ENCODE assay signal across 12 cellular contexts in the genomic region with DNA sequence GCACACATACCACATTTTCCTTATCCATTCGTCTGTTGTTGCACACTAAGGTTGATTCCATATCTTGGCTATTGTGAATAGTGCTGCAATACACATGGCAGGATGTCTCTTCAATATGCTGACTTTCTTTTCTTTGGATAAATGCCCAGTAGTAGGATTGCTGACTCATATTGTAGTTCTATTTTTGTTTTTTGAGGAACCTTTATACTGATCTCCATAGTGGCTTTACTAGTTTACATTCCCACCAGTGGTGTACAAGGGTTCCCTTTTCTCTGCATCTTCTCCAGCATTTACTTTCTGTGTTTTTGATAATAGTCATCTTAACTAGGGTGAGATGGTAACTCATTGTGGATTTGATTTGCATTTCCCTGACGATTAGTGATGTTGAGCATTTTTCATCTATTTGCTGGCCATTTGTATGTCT.
DNase-seq lines count a peak whose midpoint lies in the region; ATAC-seq, FAIRE-seq and TF ChIP-seq lines count a peak whose summit lies in the region.
"Had no signal": no experiment of that assay in that cellular context is flagged by ENCODE, and none has a peak within 500 bp of the region (broad histone marks: within the 10 kb centered on the region; RNA-seq: fewer than 3 reads in every experiment).

No MANE protein-coding gene starts in this region.

- peaks cover 19% of the 10 kb centered on the region for H3K4me1 Mint-ChIP-seq in activated T-helper 1 cell treated with anti-CD3 and anti-CD28 coated beads, Interleukin-12 subunit alpha, Interleukin-12 subunit beta, Interleukin-2, Interleukin-4 antibody, amounts not matched to agents 30 ng/mL and 10 ng/mL and 1 ng/mL, durations not matched to agents 14 hours and 24 hours and 36 hours (ENCODE audit: low read depth)

- no peak for TF ChIP-seq CTCF in AG10803 (conservative IDR thresholded peaks at IDR 0.05; ENCODE audit: low read length)

- H3K4me3 ChIP-seq in AG10803 (ENCODE audit: low read length), result no peak overlapping the region

- no peaks in the 10 kb centered on the region for H3K9me3 Mint-ChIP-seq in activated T-helper 1 cell treated with anti-CD3 and anti-CD28 coated beads, Interleukin-12 subunit alpha, Interleukin-12 subunit beta, Interleukin-2, Interleukin-4 antibody, amounts not matched to agents 30 ng/mL and 10 ng/mL and 1 ng/mL, durations not matched to agents 14 hours and 24 hours and 36 hours
- H3K9me3 Mint-ChIP-seq: T-helper 1 cell treated with Interleukin-12 subunit alpha and Interleukin-12 subunit beta and Interleukin-4 antibody, amounts not matched to agents 30 μg/mL and 1 μg/mL, for 36 hours had no signal

- peak; percentile 49 for FAIRE-seq in HTR-8/SVneo (lab: Jason Lieb, UNC)
- FAIRE-seq: G401.6, H1 had no signal

- H3K36me3 Mint-ChIP-seq in activated T-helper 1 cell treated with anti-CD3 and anti-CD28 coated beads, Interleukin-12 subunit alpha, Interleukin-12 subunit beta, Interleukin-2, Interleukin-4 antibody, amounts not matched to agents 30 ng/mL and 10 ng/mL and 1 ng/mL, durations not matched to agents 14 hours and 24 hours and 36 hours (ENCODE audit: low read depth), result peaks cover 8% of the 10 kb centered on the region

- peak overlapping the region; percentile 32 for H3K27ac Mint-ChIP-seq in activated T-helper 1 cell treated with anti-CD3 and anti-CD28 coated beads, Interleukin-12 subunit alpha, Interleukin-12 subunit beta, Interleukin-2, Interleukin-4 antibody, amounts not matched to agents 30 ng/mL and 10 ng/mL and 1 ng/mL, durations not matched to agents 14 hours and 24 hours and 36 hours
- H3K27ac Mint-ChIP-seq: T-helper 1 cell treated with Interleukin-12 subunit alpha and Interleukin-12 subunit beta and Interleukin-4 antibody, amounts not matched to agents 30 μg/mL and 1 μg/mL, for 36 hours had no signal

- ATAC-seq in GM19455 (IDR thresholded peaks at IDR 0.05; ENCODE audit: unreplicated experiment), result no peak

- no peaks in the 10 kb centered on the region for H3K27me3 Mint-ChIP-seq in activated T-helper 1 cell treated with anti-CD3 and anti-CD28 coated beads, Interleukin-12 subunit alpha, Interleukin-12 subunit beta, Interleukin-2, Interleukin-4 antibody, amounts not matched to agents 30 ng/mL and 10 ng/mL and 1 ng/mL, durations not matched to agents 14 hours and 24 hours and 36 hours (ENCODE audit: insufficient read depth)

- no peak overlapping the region for H3K4me3 Mint-ChIP-seq in activated T-helper 1 cell treated with anti-CD3 and anti-CD28 coated beads, Interleukin-12 subunit alpha, Interleukin-12 subunit beta, Interleukin-2, Interleukin-4 antibody, amounts not matched to agents 30 ng/mL and 10 ng/mL and 1 ng/mL, durations not matched to agents 14 hours and 24 hours and 36 hours
- H3K4me3 Mint-ChIP-seq: T-helper 1 cell treated with Interleukin-12 subunit alpha and Interleukin-12 subunit beta and Interleukin-4 antibody, amounts not matched to agents 30 μg/mL and 1 μg/mL, for 36 hours had no signal

- DNase-seq in AG10803 (ENCODE audit: low read depth) (peak; percentile 82), HTR-8/SVneo (ENCODE audit: insufficient read length, low spot score) (no peak), iris pigment epithelial cell (ENCODE audit: low read depth) (peak; percentile 89), GM19238 (ENCODE audit: insufficient read length, low spot score) (no peak), GM19240 (ENCODE audit: insufficient read length, low spot score) (no peak), NAMALWA (ENCODE audit: low spot score) (no peak)
- no peak for DNase-seq in activated T-helper 1 cell treated with anti-CD3 and anti-CD28 coated beads, Interleukin-12 subunit alpha, Interleukin-12 subunit beta, Interleukin-2, Interleukin-4 antibody, amounts not matched to agents 30 ng/mL and 10 ng/mL and 1 ng/mL, durations not matched to agents 14 hours and 24 hours and 36 hours (ENCODE audit: low spot score)
- DNase-seq: KG1 had no signal

- intact Hi-C loops in activated T-helper 1 cell treated with anti-CD3 and anti-CD28 coated beads, Interleukin-12 subunit alpha, Interleukin-12 subunit beta, Interleukin-2, Interleukin-4 antibody, amounts not matched to agents 30 ng/mL and 10 ng/mL and 1 ng/mL, durations not matched to agents 14 hours and 24 hours and 36 hours (cut with micrococcal nuclease), result no loop called here

Comparison
In these comparisons a context has a peak if more than half of its experiments do, and no peak if none do; other contexts are left out.
1. DNase-seq: peak in AG10803 (single experiment) and iris pigment epithelial cell (single experiment); none in HTR-8/SVneo (single experiment), activated T-helper 1 cell treated with anti-CD3 and anti-CD28 coated beads, Interleukin-12 subunit alpha, Interleukin-12 subunit beta, Interleukin-2, Interleukin-4 antibody, amounts not matched to agents 30 ng/mL and 10 ng/mL and 1 ng/mL, durations not matched to agents 14 hours and 24 hours and 36 hours (single experiment), GM19238 (single experiment), GM19240 (single experiment) and NAMALWA (single experiment).